22 cellular contexts compared by ENCODE assay signal in genomic region chr6:135236319-135236718, GRCh38. TPM values are rescaled to one million over a fixed set of nuclear protein-coding genes. Genes with fewer than 3 reads are reported as not detected.
A peak's percentile ranks its signal among the peaks of the same experiment; 100 is the strongest.
DNase-seq lines count a peak whose midpoint lies in the region; ATAC-seq and TF ChIP-seq lines count a peak whose summit lies in the region.
"Had no signal": no experiment of that assay in that cellular context is flagged by ENCODE, and none has a peak within 500 bp of the region (broad histone marks: within the 10 kb centered on the region; RNA-seq: fewer than 3 reads in every experiment).

No MANE protein-coding gene starts in this region.

- no peaks in the 10 kb centered on the region for H4K20me1 ChIP-seq in GM23338 (replicated peaks; ENCODE audit: insufficient read depth)

- H3K4me1 ChIP-seq in GM23338 (ENCODE audit: insufficient read depth) (0 out of 2 replicates have a peak, but pooled peaks cover 6% of the 10 kb centered on the region), neuronal stem cell (ENCODE audit: control insufficient read depth in 2 of 2, insufficient read depth in 1 of 2, low read depth in 1 of 2, low read length in 2 of 2) (no peaks in the 10 kb centered on the region)

- H3K4me1 Mint-ChIP-seq in T-helper 1 cell treated with Interleukin-12 subunit alpha and Interleukin-12 subunit beta and Interleukin-4 antibody, amounts not matched to agents 30 μg/mL and 1 μg/mL, for 36 hours (ENCODE audit: low read depth): peaks cover 21% of the 10 kb centered on the region
- H3K4me1 Mint-ChIP-seq in GM23338: no peaks in the 10 kb centered on the region; the same call in 2 of the 3 replicates

- H2AFZ ChIP-seq in GM23338 (peak overlapping the region; percentile 86; the same call in 1 of the 2 replicates), neuronal stem cell (ENCODE audit: low read length) (peak overlapping the region; percentile 9)

- no peak overlapping the region for H3K18ac ChIP-seq in neuronal stem cell (ENCODE audit: low read length)

- H3K27ac Mint-ChIP-seq in T-helper 1 cell treated with Interleukin-12 subunit alpha and Interleukin-12 subunit beta and Interleukin-4 antibody, amounts not matched to agents 30 μg/mL and 1 μg/mL, for 36 hours: peak overlapping the region; percentile 11
- no peak overlapping the region for H3K27ac Mint-ChIP-seq in GM23338
- H3K27ac Mint-ChIP-seq: HFFc6 had no signal

- H3K36me3 ChIP-seq in GM23338 (ENCODE audit: insufficient read depth) (no peaks in the 10 kb centered on the region), SK-N-MC (ENCODE audit: insufficient read depth, low read length) (no peaks in the 10 kb centered on the region), neuronal stem cell (replicated peaks in 1 of 2; ENCODE audit: control insufficient read depth in 2 of 2, insufficient read depth in 2 of 2, low read length in 2 of 2) (no peaks in the 10 kb centered on the region)

- no peak overlapping the region for H2AK5ac ChIP-seq in neuronal stem cell (ENCODE audit: low read depth, low read length)

- H3K23ac ChIP-seq in neuronal stem cell (ENCODE audit: low read depth, low read length, poor library complexity): no peak overlapping the region

- H2BK120ac ChIP-seq in neuronal stem cell (ENCODE audit: low read depth, low read length): no peak overlapping the region

- H3K9me2 ChIP-seq in GM23338 (ENCODE audit: insufficient read depth): no peaks in the 10 kb centered on the region

- H3K9me3 ChIP-seq in SK-N-MC (ENCODE audit: low read depth, low read length) (no peaks in the 10 kb centered on the region), neuronal stem cell (replicated peaks in 1 of 2; ENCODE audit: control insufficient read depth in 2 of 2, insufficient read depth in 1 of 2, low read depth in 1 of 2, low read length in 2 of 2) (no peaks in the 10 kb centered on the region)

- no peak overlapping the region for H3K4me3 ChIP-seq in GM23338
- no peak overlapping the region for H3K4me3 ChIP-seq in SK-N-MC
- no peak overlapping the region for H3K4me3 ChIP-seq in neuronal stem cell (ENCODE audit: low read length in 2 of 2)

- no peak overlapping the region for H2BK5ac ChIP-seq in neuronal stem cell (ENCODE audit: low read length)

- H3K4me2 ChIP-seq in GM23338 (no peak overlapping the region), neuronal stem cell (ENCODE audit: insufficient read depth, low read length, poor library complexity, severe bottlenecking) (no peak overlapping the region)

- H3K79me1 ChIP-seq in neuronal stem cell (ENCODE audit: low read depth, low read length): no peaks in the 10 kb centered on the region

- H3K4me3 Mint-ChIP-seq in T-helper 1 cell treated with Interleukin-12 subunit alpha and Interleukin-12 subunit beta and Interleukin-4 antibody, amounts not matched to agents 30 μg/mL and 1 μg/mL, for 36 hours: no peak overlapping the region
- H3K4me3 Mint-ChIP-seq in GM23338: no peak overlapping the region
- H3K4me3 Mint-ChIP-seq: CD8-positive, alpha-beta memory T cell; HFFc6 had no signal

- no peaks in the 10 kb centered on the region for H3K79me2 ChIP-seq in GM23338 (replicated peaks; ENCODE audit: insufficient read depth)

- no peaks in the 10 kb centered on the region for H3F3A ChIP-seq in GM23338 (replicated peaks; ENCODE audit: low read depth)

- ATAC-seq in GM23338 (no peak), GM18909 (IDR thresholded peaks at IDR 0.05; ENCODE audit: poor library complexity, unreplicated experiment) (no peak), HG03108 (IDR thresholded peaks at IDR 0.05; ENCODE audit: unreplicated experiment) (no peak)

- no peak overlapping the region for H2BK12ac ChIP-seq in neuronal stem cell (ENCODE audit: low read length)

- H3K27me3 ChIP-seq in GM23338 (ENCODE audit: insufficient read depth) (no peaks in the 10 kb centered on the region), neuronal stem cell (ENCODE audit: control insufficient read depth in 3 of 3, insufficient read depth in 3 of 3, low read depth in 1 of 3, low read length in 3 of 3) (no peaks in the 10 kb centered on the region)

- H3K27me3 Mint-ChIP-seq in T-helper 1 cell treated with Interleukin-12 subunit alpha and Interleukin-12 subunit beta and Interleukin-4 antibody, amounts not matched to agents 30 μg/mL and 1 μg/mL, for 36 hours (ENCODE audit: low read depth): no peaks in the 10 kb centered on the region
- H3K27me3 Mint-ChIP-seq in GM23338 (ENCODE audit: insufficient read depth, low read depth, poor library complexity): peaks cover 2% of the 10 kb centered on the region

- H2BK15ac ChIP-seq in neuronal stem cell (ENCODE audit: low read length): no peak overlapping the region

- H3K4ac ChIP-seq in neuronal stem cell (ENCODE audit: low read length): no peak overlapping the region

- no peak overlapping the region for H4K91ac ChIP-seq in neuronal stem cell (ENCODE audit: low read depth, low read length, poor library complexity)

- no peak for TF ChIP-seq CTCF in GM23338 (conservative IDR thresholded peaks at IDR 0.05; ENCODE audit: low read depth in 2 of 2)

- H4K8ac ChIP-seq in neuronal stem cell (ENCODE audit: low read depth, low read length): no peak overlapping the region

- DNase-seq in T-helper 1 cell: no peak
- no peak for DNase-seq in GM23338 (ENCODE audit: low spot score)
- DNase-seq in SK-N-MC (ENCODE audit: low read depth, low spot score): no peak
- DNase-seq in neuronal stem cell (ENCODE audit: low spot score): no peak
- no peak for DNase-seq in T1000 (lab: John Stamatoyannopoulos, UW)
- DNase-seq: ACHN; C1 segment of cervical spinal cord; Calu3; CD8-positive, alpha-beta memory T cell; GDM1; HFFc6; NCI-H1694; NCI-H2081; NCI-H2171; NCI-H524 treated with DMSO at 0.1 percent for 48 hours; NCI-H82; Right ventricle myocardium superior; SW 1271 had no signal

- no CpG with 5 or more reads among the region's 1 CpG for WGBS in neuronal stem cell (ENCODE audit: extremely low coverage in 2 of 2, insufficient read length in 2 of 2, insufficient replicate concordance in 1 of 2), 2 donors

- no peak overlapping the region for H3K27ac ChIP-seq in GM23338 (ENCODE audit: low read depth)
- no peak overlapping the region for H3K27ac ChIP-seq in SK-N-MC
- no peak overlapping the region for H3K27ac ChIP-seq in neuronal stem cell (replicated peaks; ENCODE audit: low read length)
- H3K27ac ChIP-seq: 22Rv1 had no signal

- H3K14ac ChIP-seq in neuronal stem cell (ENCODE audit: low read length): no peak overlapping the region

- no peaks in the 10 kb centered on the region for H3K9me3 Mint-ChIP-seq in T-helper 1 cell treated with Interleukin-12 subunit alpha and Interleukin-12 subunit beta and Interleukin-4 antibody, amounts not matched to agents 30 μg/mL and 1 μg/mL, for 36 hours
- no peaks in the 10 kb centered on the region for H3K9me3 Mint-ChIP-seq in GM23338
- H3K9me3 Mint-ChIP-seq: CD8-positive, alpha-beta memory T cell; HFFc6 had no signal

- no peaks in the 10 kb centered on the region for H3K36me3 Mint-ChIP-seq in T-helper 1 cell treated with Interleukin-12 subunit alpha and Interleukin-12 subunit beta and Interleukin-4 antibody, amounts not matched to agents 30 μg/mL and 1 μg/mL, for 36 hours (ENCODE audit: low read depth)
- no peaks in the 10 kb centered on the region for H3K36me3 Mint-ChIP-seq in GM23338 (ENCODE audit: low read depth)
- H3K36me3 Mint-ChIP-seq: CD8-positive, alpha-beta memory T cell had no signal

- H3K9ac ChIP-seq in SK-N-MC (ENCODE audit: insufficient read length) (peak overlapping the region; percentile 4), neuronal stem cell (ENCODE audit: low read depth, low read length, poor library complexity) (no peak overlapping the region)

TF ChIP-seq in GM23338, 12 proteins besides CTCF, POLR2A, EP300 and RAD21:
- TF ChIP-seq POLR2AphosphoS5 (IDR thresholded peaks at IDR 0.05; ENCODE audit: low read depth) (no peak), ZNF114 (CRISPR knock-in tag; IDR thresholded peaks at IDR 0.05) (no peak), NANOG (IDR thresholded peaks at IDR 0.05; ENCODE audit: borderline replicate concordance) (no peak), CREB1 (CRISPR knock-in tag; IDR thresholded peaks at IDR 0.05; ENCODE audit: low read depth) (no peak)

RNA-seq across cellular contexts. Expression of gene MYB, which starts 55.2 kb away (rescaled TPM):
- total RNA-seq in GM23338 (2014; rRNA removed; shearing (Covaris generic)): 7.9 and 10.4 TPM in 2 replicates
- 3.0 and 4.2 TPM in 2 replicates for polyA plus RNA-seq in GM23338 (2016; fragmentation: Nextera tagmentation; extraction: Ambion mirVana)
- polyA plus RNA-seq in neuronal stem cell (2013, experiment 1 of 2): 2.6 TPM
- polyA plus RNA-seq in neuronal stem cell (2013, experiment 2 of 2): 2.3 TPM
